ENCODE assay signal across 8 cellular contexts in genomic region chr9:127578952-127579853, GRCh38. TPM values are rescaled to one million over a fixed set of nuclear protein-coding genes. Genes with fewer than 3 reads are reported as not detected.
DNase-seq lines count a peak whose midpoint lies in the region; ATAC-seq and TF ChIP-seq lines count a peak whose summit lies in the region.

No MANE protein-coding gene starts in this region.

- H3K4me3 ChIP-seq in kidney epithelial cell (ENCODE audit: low read depth, low read length) = peak overlapping the region; percentile 23

- TF ChIP-seq CTCF in GM20000 (IDR thresholded peaks at IDR 0.05; ENCODE audit: extremely low read depth, missing control alignments) = no peak
- peak; percentile 38 for TF ChIP-seq CTCF in kidney epithelial cell (IDR thresholded peaks at IDR 0.05; ENCODE audit: insufficient read depth, low read length, poor library complexity, severe bottlenecking)

- H3K36me3 ChIP-seq in kidney epithelial cell (ENCODE audit: control insufficient read depth, insufficient read depth, low read length) = no peaks in the 10 kb centered on the region

- no peak for ATAC-seq in HG03469 (IDR thresholded peaks at IDR 0.05; ENCODE audit: unreplicated experiment)
- no peak for ATAC-seq in GM21423 (IDR thresholded peaks at IDR 0.05; ENCODE audit: unreplicated experiment)

- peak; percentile 44 for DNase-seq in GM20000 (ENCODE audit: low spot score)
- peak; percentile 85 for DNase-seq in NCI-H2171 (lab: John Stamatoyannopoulos, UW)
- peak; percentile 60 for DNase-seq in activated CD4-positive, alpha-beta T cell treated with anti-CD3 and anti-CD28 coated beads for 1 hour
- peak in 52 of 61 donors; percentile 16 to 94 (median 47) for DNase-seq in caudate nucleus (lab: John Stamatoyannopoulos, UW)
- DNase-seq in kidney epithelial cell (ENCODE audit: low read depth) = peak; percentile 95
- peak; percentile 46 to 62 for DNase-seq in stimulated activated CD4-positive, alpha-beta T cell treated with anti-CD3 and anti-CD28 coated beads, Interleukin-12 subunit alpha, Interleukin-12 subunit beta, amount 100 ng/mL, for 24 hours (ENCODE audit: low read depth in 2 of 2)

- peak overlapping the region; percentile 72 for H3K27ac ChIP-seq in caudate nucleus (ENCODE audit: low read depth, low read length)

- H3K27me3 ChIP-seq in kidney epithelial cell (ENCODE audit: control insufficient read depth, insufficient read depth, low read length) = no peaks in the 10 kb centered on the region

RNA-seq across cellular contexts. Expression of gene STXBP1, which starts 32.9 kb away (rescaled TPM):
- 23.8 and 27.5 TPM in 2 replicates for total RNA-seq in kidney epithelial cell

Comparison
In these comparisons a context has a peak if more than half of its experiments do, and no peak if none do; other contexts are left out.
1. DNase-seq: peak in every context shown above with its lines; median percentile 95 in kidney epithelial cell; 85 in NCI-H2171; 60 in activated CD4-positive, alpha-beta T cell treated with anti-CD3 and anti-CD28 coated beads for 1 hour; 54 in stimulated activated CD4-positive, alpha-beta T cell treated with anti-CD3 and anti-CD28 coated beads, Interleukin-12 subunit alpha, Interleukin-12 subunit beta, amount 100 ng/mL, for 24 hours; 47 in caudate nucleus; 44 in GM20000.